10 cellular contexts compared by ENCODE assay signal in genomic region chr10:56359837-56360236, GRCh38. TPM values are rescaled to one million over a fixed set of nuclear protein-coding genes. Genes with fewer than 3 reads are reported as not detected.
DNase-seq lines count a peak whose midpoint lies in the region; ATAC-seq, FAIRE-seq and TF ChIP-seq lines count a peak whose summit lies in the region.
"Had no signal": no experiment of that assay in that cellular context is flagged by ENCODE, and none has a peak within 500 bp of the region (broad histone marks: within the 10 kb centered on the region; RNA-seq: fewer than 3 reads in every experiment).

No MANE protein-coding gene starts in this region.

- H3K36me3 ChIP-seq in GM12878 (ENCODE audit: control insufficient read depth in 2 of 2, insufficient read depth in 2 of 2, low read length in 1 of 2) (peaks cover 2 to 6% of the 10 kb centered on the region in 2 experiments; a peak in 3 of 4 replicates), esophagus squamous epithelium (peaks cover 0 to 13% (median 0%) of the 10 kb centered on the region in 3 donors)

- POLR2A ChIA-PET in GM12878 (lab: Charles Lee): no interaction called here

- peaks cover 29% of the 10 kb centered on the region for H3K36me3 Mint-ChIP-seq in Calu3 (ENCODE audit: insufficient read depth, unreplicated experiment)
- H3K36me3 Mint-ChIP-seq in nephron progenitor cell (ENCODE audit: low read depth): peaks cover 56% of the 10 kb centered on the region

- no peak overlapping the region for H3K27ac Mint-ChIP-seq in Calu3 (ENCODE audit: unreplicated experiment)
- no peak overlapping the region for H3K27ac Mint-ChIP-seq in nephron progenitor cell

- H3K27me3 Mint-ChIP-seq in Calu3 (ENCODE audit: unreplicated experiment) (no peaks in the 10 kb centered on the region), nephron progenitor cell (ENCODE audit: low read depth, poor library complexity) (no peaks in the 10 kb centered on the region)

- SMC1A ChIA-PET in GM12878 (lab: Charles Lee; ENCODE audit: uncharacterized antibody, unreplicated experiment): interaction anchor here (1.5 to 1.9 kb wide), 2 partner anchors 12 to 275 kb away, joined by 3 to 8 read pairs; no protein-coding TSS in a partner anchor

- no peaks in the 10 kb centered on the region for H4K20me1 ChIP-seq in GM12878 (ENCODE audit: control insufficient read depth, insufficient read depth)

- TF ChIP-seq EP300 in GM12878 (IDR thresholded peaks at IDR 0.05; ENCODE audit: borderline replicate concordance in 1 of 2, control insufficient read depth in 1 of 2, low read depth in 2 of 2, low read length in 2 of 2): no peak

- ATAC-seq in GM12878 (no peak), HG03520 (IDR thresholded peaks at IDR 0.05; ENCODE audit: unreplicated experiment) (no peak)
- ATAC-seq: foreskin keratinocyte had no signal

- no peaks in the 10 kb centered on the region for H3K9me3 ChIP-seq in GM12878 (replicated peaks; ENCODE audit: control insufficient read depth, insufficient read depth, low read length)
- no peaks in the 10 kb centered on the region for H3K9me3 ChIP-seq in esophagus squamous epithelium

- no TSS peak for BruUV-seq in Calu3 (replicated peaks; lab: Mats Ljungman, UMichigan)
- no TSS peak for BruUV-seq in GM12878 (replicated peaks; lab: Mats Ljungman, UMichigan)

- 91% methylated on average over 4 of the region's 4 CpGs for WGBS in GM12878 (ENCODE audit: insufficient coverage, insufficient replicate concordance, low lambda C conversion rate, missing lambda C conversion rate)
- WGBS in esophagus squamous epithelium, 2 donors: 81 to 89% methylated on average over 3 to 4 of the region's 4 CpGs

- no peak for DNase-seq in Calu3
- DNase-seq in LNCaP clone FGC (ENCODE audit: low read depth): no peak
- no peak for DNase-seq in GM12878 (ENCODE audit: low read depth, low spot score)
- DNase-seq in nephron progenitor cell: no peak
- no peak for DNase-seq in UCSD-AML1 (lab: John Stamatoyannopoulos, UW; ENCODE audit: unreplicated experiment)
- DNase-seq in activated effector memory CD4-positive, alpha-beta T cell treated with Interleukin-2 at 50 U/mL for 16 hours: no peak
- no peak for DNase-seq in esophagus squamous epithelium (lab: John Stamatoyannopoulos, UW)
- DNase-seq: foreskin keratinocyte, T-helper 9 cell had no signal

- RAD21 ChIA-PET in GM12878 (lab: Charles Lee; ENCODE audit: unreplicated experiment): no interaction called here

- TF ChIP-seq POLR2A in GM12878 (IDR thresholded peaks at IDR 0.05; ENCODE audit: low read depth, low read length): no peak
- TF ChIP-seq POLR2A in esophagus squamous epithelium (IDR thresholded peaks at IDR 0.05): no peak

- H3K4me3 ChIP-seq in LNCaP clone FGC (ENCODE audit: low read depth, low read length): peak overlapping the region; percentile 97
- peak overlapping the region; percentile 83 for H3K4me3 ChIP-seq in GM12878
- peak overlapping the region in 1 of 4 donors; percentile 82 for H3K4me3 ChIP-seq in esophagus squamous epithelium

- CTCF ChIA-PET in Calu3 (lab: Charles Lee) (no interaction called here), GM12878 (lab: Yijun Ruan, JAX) (no interaction called here)

- in situ Hi-C loops in GM12878 (cut with MboI): no loop called here

- no peak for TF ChIP-seq CTCF in Calu3 (IDR thresholded peaks at IDR 0.05; ENCODE audit: unreplicated experiment)
- no peak for TF ChIP-seq CTCF in LNCaP clone FGC (IDR thresholded peaks at IDR 0.05; ENCODE audit: control insufficient read depth, extremely low read depth, insufficient read depth)
- no peak for TF ChIP-seq CTCF in GM12878 (IDR thresholded peaks at IDR 0.05 in 2 of 3, conservative IDR thresholded peaks at IDR 0.05 in 1 of 3; ENCODE audit: control insufficient read depth in 2 of 3, extremely low read depth in 1 of 3, insufficient read depth in 1 of 3, low read depth in 3 of 3, low read length in 3 of 3)
- TF ChIP-seq CTCF in nephron progenitor cell (IDR thresholded peaks at IDR 0.05): no peak
- TF ChIP-seq CTCF in esophagus squamous epithelium (IDR thresholded peaks at IDR 0.05): no peak

- no peak for FAIRE-seq in GM12878 (lab: Jason Lieb, UNC)

- no peak overlapping the region for H2AFZ ChIP-seq in GM12878 (ENCODE audit: control insufficient read depth, low read depth, low read length)

- no peak for TF ChIP-seq RAD21 in GM12878 (IDR thresholded peaks at IDR 0.05; ENCODE audit: insufficient read depth, low read depth, low read length)

- no peaks in the 10 kb centered on the region for H3K27me3 ChIP-seq in GM12878 (replicated peaks in 1 of 2; ENCODE audit: control insufficient read depth in 2 of 2, insufficient read depth in 2 of 2, low read length in 1 of 2)
- no peaks in the 10 kb centered on the region for H3K27me3 ChIP-seq in esophagus squamous epithelium
- H3K27me3 ChIP-seq: foreskin keratinocyte had no signal

- H3K27ac ChIP-seq in GM12878 (ENCODE audit: control insufficient read depth, insufficient read depth) (peak overlapping the region; percentile 75; the same call in 1 of the 2 replicates), esophagus squamous epithelium (no peak overlapping the region)
- H3K27ac ChIP-seq: foreskin keratinocyte had no signal

- peak overlapping the region; percentile 83 for H3K9ac ChIP-seq in GM12878 (ENCODE audit: control insufficient read depth, insufficient read depth, low read length)

- peaks cover 28% of the 10 kb centered on the region for H3K79me2 ChIP-seq in GM12878 (ENCODE audit: control insufficient read depth, insufficient read depth, low read length)

- H3K4me1 ChIP-seq in GM12878 (ENCODE audit: control insufficient read depth, insufficient read depth, low read length) (no peaks in the 10 kb centered on the region; the same call in none of the 2 replicates), esophagus squamous epithelium (peaks cover 8 to 22% (median 9%) of the 10 kb centered on the region in 3 donors)
- H3K4me1 ChIP-seq: foreskin keratinocyte had no signal

- intact Hi-C loops in Calu3 (cut with micrococcal nuclease; ENCODE audit: unreplicated experiment): no loop called here
- intact Hi-C loops in GM12878 (cut with micrococcal nuclease; ENCODE audit: unreplicated experiment): loop anchor here (10.0 kb wide), 1 partner anchor 465 kb away; no protein-coding TSS in a partner anchor
- intact Hi-C loops in esophagus squamous epithelium (cut with DNase I): no loop called here

- peak overlapping the region; percentile 73 for H3K4me2 ChIP-seq in GM12878 (ENCODE audit: control insufficient read depth, insufficient read depth)

- peak overlapping the region; percentile 84 for H3K4me3 Mint-ChIP-seq in Calu3 (ENCODE audit: low read depth, unreplicated experiment)
- H3K4me3 Mint-ChIP-seq in nephron progenitor cell: peak overlapping the region; percentile 96

- no peaks in the 10 kb centered on the region for H3K9me3 Mint-ChIP-seq in Calu3 (ENCODE audit: low read depth, unreplicated experiment)
- H3K9me3 Mint-ChIP-seq in nephron progenitor cell: no peaks in the 10 kb centered on the region

- H3K4me1 Mint-ChIP-seq in Calu3 (ENCODE audit: low read depth, unreplicated experiment): peaks cover 33% of the 10 kb centered on the region
- H3K4me1 Mint-ChIP-seq in nephron progenitor cell: peaks cover 36% of the 10 kb centered on the region

TF ChIP-seq in GM12878, 131 proteins besides CTCF, POLR2A, EP300 and RAD21:
- TF ChIP-seq SMAD5 (IDR thresholded peaks at IDR 0.05; ENCODE audit: low read depth): no peak

RNA-seq across cellular contexts. Expression of gene ZWINT, which starts 1.2 kb away (rescaled TPM):
- total RNA-seq in Calu3 (2022): 111 and 112 TPM in 2 replicates
- total RNA-seq in GM12878 (2013; cell fraction: nucleolus; rRNA removed): 23.7 and 23.9 TPM in 2 replicates
- 133 and 137 TPM in 2 replicates for total RNA-seq in GM12878 (2014; rRNA removed)
- total RNA-seq in GM12878 (2014; rRNA removed; fragmentation: Illumina TruSeq; extraction: Trizol): 123 and 126 TPM in 2 replicates
- total RNA-seq in GM12878 (2021): 96.9 and 98.7 TPM in 2 replicates
- 56.0 TPM for polyA plus RNA-seq in GM12878 (2011; ENCODE audit: low read depth)
- polyA plus RNA-seq in GM12878 (2011; rRNA removed): 110 and 117 TPM in 2 replicates
- polyA plus RNA-seq in GM12878 (2011; cell fraction: cytosol; rRNA removed): 88.0 and 120 TPM in 2 replicates
- 155 and 159 TPM in 2 replicates for polyA plus RNA-seq in GM12878 (2011; cell fraction: nucleus; rRNA removed)
- polyA plus RNA-seq in GM12878 (2012): 65.0 and 69.0 TPM in 2 replicates
- 152 and 162 TPM in 2 replicates for polyA plus RNA-seq in GM12878 (2014; fragmentation: Illumina TruSeq; extraction: Trizol)
- 100 to 1,000 TPM; 129 to 151 TPM for polyA plus RNA-seq in GM12878 (2014; fragmentation: Nextera tagmentation; extraction: Ambion mirVana)
- 142 and 152 TPM in 2 replicates for polyA plus RNA-seq in GM12878 (2014; rRNA removed)
- polyA plus RNA-seq in GM12878 (2016; fragmentation: Nextera tagmentation; extraction: Ambion mirVana): 100 to 1,000 TPM; 290 to 324 TPM
- polyA minus RNA-seq in GM12878 (2011; rRNA and poly(A)+ RNA removed): 55.3 and 65.0 TPM in 2 replicates
- polyA minus RNA-seq in GM12878 (2011; cell fraction: cytosol; rRNA and poly(A)+ RNA removed): 18.7 and 19.8 TPM in 2 replicates
- 48.0 and 60.6 TPM in 2 replicates for polyA minus RNA-seq in GM12878 (2011; cell fraction: nucleus; rRNA and poly(A)+ RNA removed)
- 10 to 100 TPM; 13.4 to 46.8 (median 29.9) TPM for total RNA-seq in esophagus squamous epithelium
